Comparison of ENCODE assay signal across 1 cellular context in the genomic region with DNA sequence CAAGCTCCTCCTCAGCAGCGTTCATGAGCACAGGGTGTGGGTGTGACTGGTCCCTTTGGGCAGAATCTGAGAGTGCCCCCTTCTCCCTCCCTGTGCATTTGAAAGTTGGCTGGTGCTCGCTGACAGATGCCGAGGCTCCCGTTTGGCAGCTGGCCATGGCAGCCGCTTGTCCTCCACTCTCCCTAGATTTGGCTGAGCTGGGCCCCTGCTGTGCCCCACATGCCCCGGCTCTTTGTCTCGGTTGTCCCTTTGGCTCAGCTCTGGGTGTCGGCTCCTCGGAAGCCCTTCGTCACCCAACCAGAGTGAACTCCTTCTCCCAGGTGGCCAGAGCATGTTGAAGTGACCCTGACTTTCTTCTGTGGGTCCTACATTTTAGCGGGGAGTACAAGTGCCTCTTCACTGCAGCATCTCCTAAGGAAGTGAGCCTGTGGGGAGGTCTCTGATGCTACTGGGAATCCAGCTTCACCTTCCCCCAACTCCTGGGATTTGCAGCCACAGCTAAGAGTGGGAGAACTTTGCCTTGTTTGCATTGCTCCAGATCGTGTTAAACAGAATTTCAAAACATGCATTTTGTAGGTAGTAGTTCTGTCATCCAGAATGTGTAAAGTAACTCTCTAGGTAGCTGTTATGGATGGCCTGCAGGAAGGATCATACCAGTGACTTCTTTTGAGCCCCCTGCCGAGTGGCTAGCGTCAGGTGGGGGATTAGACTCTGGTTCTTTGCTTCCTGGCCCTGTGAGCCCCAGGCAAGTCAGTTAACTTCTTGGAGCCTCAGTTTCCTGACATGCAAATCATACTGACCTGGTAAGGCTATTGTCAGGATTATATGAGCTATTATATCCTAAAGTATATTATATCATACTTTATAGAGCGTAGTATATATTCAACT.
A peak's percentile ranks its signal among the peaks of the same experiment; 100 is the strongest.
TF ChIP-seq lines count a peak whose summit lies in the region.

No MANE protein-coding gene starts in this region.

TF ChIP-seq in HepG2, 621 proteins besides CTCF, POLR2A, EP300 and RAD21 (continued from another document and continues in another):
- TF ChIP-seq BCLAF1 (IDR thresholded peaks at IDR 0.05) (no peak), ZSCAN20 (CRISPR knock-in tag; IDR thresholded peaks at IDR 0.05; ENCODE audit: borderline replicate concordance) (peak; percentile 82), SOX13 (IDR thresholded peaks at IDR 0.05) (no peak), SOX13 (CRISPR knock-in tag; conservative IDR thresholded peaks at IDR 0.05 in 1 of 2, IDR thresholded peaks at IDR 0.05 in 1 of 2) (peak in 1 of 2 experiments; percentile 38; a peak in 1 of 4 replicates), HNF1A (IDR thresholded peaks at IDR 0.05; ENCODE audit: low read depth) (no peak), HNF1A (CRISPR knock-in tag; IDR thresholded peaks at IDR 0.05; ENCODE audit: borderline replicate concordance) (no peak), ZNF230 (CRISPR knock-in tag; IDR thresholded peaks at IDR 0.05) (no peak), CEBPG (CRISPR knock-in tag; IDR thresholded peaks at IDR 0.05) (peak; percentile 68), MAFK (conservative IDR thresholded peaks at IDR 0.05 in 1 of 2, IDR thresholded peaks at IDR 0.05 in 1 of 2; ENCODE audit: low read length in 2 of 2) (no peak), ZNF33A (CRISPR knock-in tag; IDR thresholded peaks at IDR 0.05; ENCODE audit: borderline replicate concordance) (no peak), TBX3 (IDR thresholded peaks at IDR 0.05; ENCODE audit: borderline replicate concordance) (0 out of 2 replicates have a peak, but pooled peaks have one; percentile 22), ZNF253 (CRISPR knock-in tag; IDR thresholded peaks at IDR 0.05; ENCODE audit: borderline replicate concordance) (no peak), IKZF5 (CRISPR knock-in tag; IDR thresholded peaks at IDR 0.05) (no peak), TFDP2 (CRISPR knock-in tag; IDR thresholded peaks at IDR 0.05) (no peak), GMEB1 (CRISPR knock-in tag; IDR thresholded peaks at IDR 0.05; ENCODE audit: borderline replicate concordance) (0 out of 2 replicates have a peak, but pooled peaks have one; percentile 38), ZIK1 (CRISPR knock-in tag; IDR thresholded peaks at IDR 0.05; ENCODE audit: borderline replicate concordance, low read depth) (no peak), ZNF136 (CRISPR knock-in tag; IDR thresholded peaks at IDR 0.05; ENCODE audit: low read depth) (peak; percentile 31; the same call in 1 of the 2 replicates), CBX5 (CRISPR knock-in tag; IDR thresholded peaks at IDR 0.05; ENCODE audit: borderline replicate concordance) (0 out of 2 replicates have a peak, but pooled peaks have one; percentile 37), ZNF431 (CRISPR knock-in tag; IDR thresholded peaks at IDR 0.05; ENCODE audit: borderline replicate concordance, low read depth) (0 out of 2 replicates have a peak, but pooled peaks have one; percentile 1)
- TF ChIP-seq, protein P1, sequence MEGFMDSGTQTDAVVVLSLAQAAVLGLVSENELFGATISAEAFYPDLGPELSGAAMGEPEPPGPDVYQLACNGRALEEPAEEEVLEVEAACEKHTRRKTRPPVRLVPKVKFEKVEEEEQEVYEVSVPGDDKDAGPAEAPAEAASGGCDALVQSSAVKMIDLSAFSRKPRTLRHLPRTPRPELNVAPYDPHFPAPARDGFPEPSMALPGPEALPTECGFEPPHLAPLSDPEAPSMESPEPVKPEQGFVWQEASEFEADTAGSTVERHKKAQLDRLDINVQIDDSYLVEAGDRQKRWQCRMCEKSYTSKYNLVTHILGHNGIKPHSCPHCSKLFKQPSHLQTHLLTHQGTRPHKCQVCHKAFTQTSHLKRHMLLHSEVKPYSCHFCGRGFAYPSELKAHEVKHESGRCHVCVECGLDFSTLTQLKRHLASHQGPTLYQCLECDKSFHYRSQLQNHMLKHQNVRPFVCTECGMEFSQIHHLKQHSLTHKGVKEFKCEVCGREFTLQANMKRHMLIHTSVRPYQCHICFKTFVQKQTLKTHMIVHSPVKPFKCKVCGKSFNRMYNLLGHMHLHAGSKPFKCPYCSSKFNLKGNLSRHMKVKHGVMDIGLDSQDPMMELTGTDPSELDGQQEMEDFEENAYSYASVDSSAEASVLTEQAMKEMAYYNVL (CRISPR knock-in tag; IDR thresholded peaks at IDR 0.05; ENCODE audit: borderline replicate concordance), result no peak
- TF ChIP-seq, protein P2, sequence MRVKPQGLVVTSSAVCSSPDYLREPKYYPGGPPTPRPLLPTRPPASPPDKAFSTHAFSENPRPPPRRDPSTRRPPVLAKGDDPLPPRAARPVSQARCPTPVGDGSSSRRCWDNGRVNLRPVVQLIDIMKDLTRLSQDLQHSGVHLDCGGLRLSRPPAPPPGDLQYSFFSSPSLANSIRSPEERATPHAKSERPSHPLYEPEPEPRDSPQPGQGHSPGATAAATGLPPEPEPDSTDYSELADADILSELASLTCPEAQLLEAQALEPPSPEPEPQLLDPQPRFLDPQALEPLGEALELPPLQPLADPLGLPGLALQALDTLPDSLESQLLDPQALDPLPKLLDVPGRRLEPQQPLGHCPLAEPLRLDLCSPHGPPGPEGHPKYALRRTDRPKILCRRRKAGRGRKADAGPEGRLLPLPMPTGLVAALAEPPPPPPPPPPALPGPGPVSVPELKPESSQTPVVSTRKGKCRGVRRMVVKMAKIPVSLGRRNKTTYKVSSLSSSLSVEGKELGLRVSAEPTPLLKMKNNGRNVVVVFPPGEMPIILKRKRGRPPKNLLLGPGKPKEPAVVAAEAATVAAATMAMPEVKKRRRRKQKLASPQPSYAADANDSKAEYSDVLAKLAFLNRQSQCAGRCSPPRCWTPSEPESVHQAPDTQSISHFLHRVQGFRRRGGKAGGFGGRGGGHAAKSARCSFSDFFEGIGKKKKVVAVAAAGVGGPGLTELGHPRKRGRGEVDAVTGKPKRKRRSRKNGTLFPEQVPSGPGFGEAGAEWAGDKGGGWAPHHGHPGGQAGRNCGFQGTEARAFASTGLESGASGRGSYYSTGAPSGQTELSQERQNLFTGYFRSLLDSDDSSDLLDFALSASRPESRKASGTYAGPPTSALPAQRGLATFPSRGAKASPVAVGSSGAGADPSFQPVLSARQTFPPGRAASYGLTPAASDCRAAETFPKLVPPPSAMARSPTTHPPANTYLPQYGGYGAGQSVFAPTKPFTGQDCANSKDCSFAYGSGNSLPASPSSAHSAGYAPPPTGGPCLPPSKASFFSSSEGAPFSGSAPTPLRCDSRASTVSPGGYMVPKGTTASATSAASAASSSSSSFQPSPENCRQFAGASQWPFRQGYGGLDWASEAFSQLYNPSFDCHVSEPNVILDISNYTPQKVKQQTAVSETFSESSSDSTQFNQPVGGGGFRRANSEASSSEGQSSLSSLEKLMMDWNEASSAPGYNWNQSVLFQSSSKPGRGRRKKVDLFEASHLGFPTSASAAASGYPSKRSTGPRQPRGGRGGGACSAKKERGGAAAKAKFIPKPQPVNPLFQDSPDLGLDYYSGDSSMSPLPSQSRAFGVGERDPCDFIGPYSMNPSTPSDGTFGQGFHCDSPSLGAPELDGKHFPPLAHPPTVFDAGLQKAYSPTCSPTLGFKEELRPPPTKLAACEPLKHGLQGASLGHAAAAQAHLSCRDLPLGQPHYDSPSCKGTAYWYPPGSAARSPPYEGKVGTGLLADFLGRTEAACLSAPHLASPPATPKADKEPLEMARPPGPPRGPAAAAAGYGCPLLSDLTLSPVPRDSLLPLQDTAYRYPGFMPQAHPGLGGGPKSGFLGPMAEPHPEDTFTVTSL (CRISPR knock-in tag; IDR thresholded peaks at IDR 0.05; ENCODE audit: borderline replicate concordance), result peak; percentile 69; the same call in 1 of the 2 replicates
- TF ChIP-seq, protein P3, sequence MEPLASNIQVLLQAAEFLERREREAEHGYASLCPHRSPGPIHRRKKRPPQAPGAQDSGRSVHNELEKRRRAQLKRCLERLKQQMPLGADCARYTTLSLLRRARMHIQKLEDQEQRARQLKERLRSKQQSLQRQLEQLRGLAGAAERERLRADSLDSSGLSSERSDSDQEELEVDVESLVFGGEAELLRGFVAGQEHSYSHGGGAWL (CRISPR knock-in tag; IDR thresholded peaks at IDR 0.05), result no peak
- TF ChIP-seq, protein P4, sequence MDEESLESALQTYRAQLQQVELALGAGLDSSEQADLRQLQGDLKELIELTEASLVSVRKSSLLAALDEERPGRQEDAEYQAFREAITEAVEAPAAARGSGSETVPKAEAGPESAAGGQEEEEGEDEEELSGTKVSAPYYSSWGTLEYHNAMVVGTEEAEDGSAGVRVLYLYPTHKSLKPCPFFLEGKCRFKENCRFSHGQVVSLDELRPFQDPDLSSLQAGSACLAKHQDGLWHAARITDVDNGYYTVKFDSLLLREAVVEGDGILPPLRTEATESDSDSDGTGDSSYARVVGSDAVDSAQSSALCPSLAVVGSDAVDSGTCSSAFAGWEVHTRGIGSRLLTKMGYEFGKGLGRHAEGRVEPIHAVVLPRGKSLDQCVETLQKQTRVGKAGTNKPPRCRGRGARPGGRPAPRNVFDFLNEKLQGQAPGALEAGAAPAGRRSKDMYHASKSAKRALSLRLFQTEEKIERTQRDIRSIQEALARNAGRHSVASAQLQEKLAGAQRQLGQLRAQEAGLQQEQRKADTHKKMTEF (CRISPR knock-in tag; IDR thresholded peaks at IDR 0.05), result peak; percentile 0; the same call in 1 of the 2 replicates
